25 cellular contexts compared by ENCODE assay signal in genomic region chr22:33859311-33859710, GRCh38.
"Had no signal": no experiment of that assay in that cellular context is flagged by ENCODE, and none has a peak within 500 bp of the region (broad histone marks: within the 10 kb centered on the region; RNA-seq: fewer than 3 reads in every experiment).

No MANE protein-coding gene starts in this region.

- H3K27ac Mint-ChIP-seq: dendritic cell treated with granulocyte-macrophage colony-stimulating factor and Interleukin-4, amounts not matched to agents 40 ng/mL and 50 ng/mL, for 4 days; effector memory CD8-positive, alpha-beta T cell; endodermal cell; mesothelial cell of epicardium had no signal

- H3K27me3 Mint-ChIP-seq: dendritic cell treated with granulocyte-macrophage colony-stimulating factor and Interleukin-4, amounts not matched to agents 40 ng/mL and 50 ng/mL, for 4 days; effector memory CD8-positive, alpha-beta T cell; naive B cell had no signal

- ATAC-seq: effector memory CD8-positive, alpha-beta T cell; esophagus mucosa; gastrocnemius medialis; heart right ventricle; left cardiac atrium; left lung; left ventricle myocardium superior; lower lobe of right lung; mucosa of descending colon had no signal

- H3K4me1 ChIP-seq: colonic mucosa had no signal

- H3K27ac ChIP-seq: colonic mucosa, epithelial cell of prostate, esophagus squamous epithelium, gastrocnemius medialis, heart right ventricle, left lung, lower lobe of right lung had no signal

- DNase-seq: colonic mucosa; cortex of kidney; effector CD8-positive, alpha-beta T cell; effector memory CD8-positive, alpha-beta T cell; endodermal cell; erythroblast; esophagus squamous epithelium; foreskin fibroblast; foreskin melanocyte; gastrocnemius medialis; glutamatergic neuron; head of caudate nucleus; heart right ventricle; hippocampal formation; left cardiac atrium; left lung; left ventricle myocardium superior; lower lobe of right lung; mesenchymal stem cell; mucosa of descending colon; naive B cell had no signal

- H3K4me3 Mint-ChIP-seq: dendritic cell treated with granulocyte-macrophage colony-stimulating factor and Interleukin-4, amounts not matched to agents 40 ng/mL and 50 ng/mL, for 4 days; effector memory CD8-positive, alpha-beta T cell; endodermal cell; mesothelial cell of epicardium; naive B cell had no signal

- H3K4me3 ChIP-seq: colonic mucosa, esophagus squamous epithelium, gastrocnemius medialis, heart right ventricle, left lung, lower lobe of right lung, mucosa of descending colon had no signal

- H3K36me3 ChIP-seq: colonic mucosa, esophagus squamous epithelium, gastrocnemius medialis, heart right ventricle, left lung, lower lobe of right lung had no signal

- H3K9me3 Mint-ChIP-seq: dendritic cell treated with granulocyte-macrophage colony-stimulating factor and Interleukin-4, amounts not matched to agents 40 ng/mL and 50 ng/mL, for 4 days; effector memory CD8-positive, alpha-beta T cell; mesothelial cell of epicardium had no signal

- H3K36me3 Mint-ChIP-seq: mesothelial cell of epicardium, naive B cell had no signal

- H3K27me3 ChIP-seq: colonic mucosa, esophagus squamous epithelium, gastrocnemius medialis, heart right ventricle, left lung had no signal

- H3K9me3 ChIP-seq: colonic mucosa, esophagus squamous epithelium, gastrocnemius medialis, heart right ventricle, left lung, lower lobe of right lung, mucosa of descending colon had no signal
